3 cellular contexts compared by ENCODE assay signal in genomic region chr22:29989446-29989845, GRCh38.
"Had no signal": no experiment of that assay in that cellular context is flagged by ENCODE, and none has a peak within 500 bp of the region (broad histone marks: within the 10 kb centered on the region; RNA-seq: fewer than 3 reads in every experiment).

No MANE protein-coding gene starts in this region.

- H3K4me3 ChIP-seq: GM12878 had no signal

- DNase-seq: GDM1, GF-D8 had no signal

- ATAC-seq: GM12878 had no signal
